In genomic region chr17:81920612-81921530, GRCh38 we compare ENCODE assay signal across 1 cellular context.
TF ChIP-seq lines count a peak whose summit lies in the region.

No MANE protein-coding gene starts in this region.

TF ChIP-seq in H1, 55 proteins besides CTCF, POLR2A, EP300 and RAD21:
- TF ChIP-seq RNF2 (IDR thresholded peaks at IDR 0.05; ENCODE audit: borderline replicate concordance, low read depth, low read length, missing control alignments, poor library complexity, severe bottlenecking) (no peak), FOSL1 (IDR thresholded peaks at IDR 0.05; ENCODE audit: insufficient read depth, low read depth, low read length) (no peak), KDM1A (IDR thresholded peaks at IDR 0.05; ENCODE audit: borderline replicate concordance, low read length) (no peak), EZH2 (IDR thresholded peaks at IDR 0.05; ENCODE audit: low read depth, low read length, severe bottlenecking) (no peak), ATF3 (IDR thresholded peaks at IDR 0.05; ENCODE audit: insufficient read depth, low read depth, low read length) (no peak), SRF (IDR thresholded peaks at IDR 0.05; ENCODE audit: low read depth, low read length) (no peak), BRCA1 (IDR thresholded peaks at IDR 0.05; ENCODE audit: low read depth, low read length) (no peak), MAFK (IDR thresholded peaks at IDR 0.05; ENCODE audit: low read depth, low read length) (no peak), BACH1 (IDR thresholded peaks at IDR 0.05; ENCODE audit: low read length) (no peak), GTF2F1 (IDR thresholded peaks at IDR 0.05; ENCODE audit: borderline replicate concordance, low read depth, low read length) (no peak), TBP (IDR thresholded peaks at IDR 0.05; ENCODE audit: low read depth, low read length) (no peak)
TF ChIP-seq in H1: peak in this region for 0.
